In the genomic region with DNA sequence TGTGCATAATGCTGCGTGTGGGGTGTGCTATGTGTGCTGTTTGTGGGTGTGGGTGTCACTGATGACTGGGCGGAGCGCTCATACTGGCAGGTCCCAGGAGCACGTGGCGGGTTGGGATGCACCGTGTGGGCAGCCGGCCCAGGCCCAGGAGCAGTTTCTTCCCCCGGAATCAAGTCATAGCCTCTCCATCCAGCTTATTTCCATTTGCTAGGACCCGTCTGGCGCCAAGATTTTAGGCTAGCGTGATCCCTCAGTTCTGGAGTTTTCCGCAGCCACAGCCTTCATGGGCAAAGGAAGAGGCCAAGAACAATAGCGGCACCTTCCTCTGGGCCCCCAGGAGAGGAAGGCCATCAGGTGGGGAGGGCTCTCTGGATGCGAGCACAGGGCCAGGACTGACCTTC, we compare ENCODE assay signal across 1 cellular context.
TF ChIP-seq lines count a peak whose summit lies in the region.

No MANE protein-coding gene starts in this region.

TF ChIP-seq in H1, 55 proteins besides CTCF, POLR2A, EP300 and RAD21:
- TF ChIP-seq POLR2AphosphoS5 (IDR thresholded peaks at IDR 0.05; ENCODE audit: low read depth, low read length) (no peak), EZH2 (IDR thresholded peaks at IDR 0.05; ENCODE audit: low read depth, low read length, severe bottlenecking) (no peak), SP1 (IDR thresholded peaks at IDR 0.05; ENCODE audit: low read depth, low read length) (no peak), GABPA (IDR thresholded peaks at IDR 0.05; ENCODE audit: borderline replicate concordance, insufficient read depth, low read length) (no peak), RNF2 (IDR thresholded peaks at IDR 0.05; ENCODE audit: borderline replicate concordance, low read depth, low read length, missing control alignments, poor library complexity, severe bottlenecking) (no peak), TAF7 (optimal IDR thresholded peaks at IDR 0.05; ENCODE audit: borderline replicate concordance, low read depth, low read length) (no peak), SIX5 (IDR thresholded peaks at IDR 0.05; ENCODE audit: low read depth, low read length) (no peak), NANOG (IDR thresholded peaks at IDR 0.05; ENCODE audit: insufficient read depth, low read depth, low read length, poor library complexity, severe bottlenecking) (no peak), SAP30 (IDR thresholded peaks at IDR 0.05; ENCODE audit: insufficient read depth, insufficient replicate concordance, low read length) (no peak), SP4 (IDR thresholded peaks at IDR 0.05; ENCODE audit: low read length) (no peak), KDM4A (IDR thresholded peaks at IDR 0.05; ENCODE audit: low read depth, low read length, severe bottlenecking) (no peak), TCF12 (IDR thresholded peaks at IDR 0.05; ENCODE audit: low read depth, low read length) (no peak)
